In the genomic region with DNA sequence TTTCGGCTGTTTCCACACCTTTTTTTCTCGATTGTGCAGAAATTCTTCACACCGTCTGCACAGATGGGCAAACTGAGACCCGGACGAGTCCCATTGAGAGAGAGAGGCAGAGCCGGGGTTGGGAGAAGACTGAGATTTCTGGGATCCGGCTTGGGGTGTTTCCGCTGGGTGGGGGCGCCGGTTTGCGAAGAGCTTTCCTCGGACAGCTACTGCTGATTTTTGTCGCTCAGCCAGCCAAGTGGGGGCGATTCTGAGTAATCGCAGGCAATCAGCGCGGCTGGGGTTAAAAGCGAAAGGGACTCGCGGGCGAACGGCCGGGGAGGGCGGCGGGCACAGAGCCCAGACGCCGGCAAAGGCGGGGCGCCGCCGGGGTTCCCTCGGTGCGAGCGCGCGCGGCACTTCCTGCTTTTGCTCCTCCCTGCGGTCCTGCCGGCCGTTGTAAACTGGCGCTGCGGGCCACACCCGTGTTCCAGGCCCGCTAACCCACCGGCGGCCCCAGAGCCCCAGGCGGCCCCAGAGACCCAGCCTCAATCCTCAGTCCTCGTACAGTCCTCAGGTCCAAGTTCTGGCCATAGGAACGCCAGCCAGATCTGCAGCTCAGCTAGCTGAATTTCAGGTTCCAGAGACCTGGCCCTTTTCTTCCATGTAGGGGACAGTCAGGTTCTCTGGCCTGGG, we compare ENCODE assay signal across 8 cellular contexts. TPM values are rescaled to one million over a fixed set of nuclear protein-coding genes. Genes with fewer than 3 reads are reported as not detected.
DNase-seq lines count a peak whose midpoint lies in the region; ATAC-seq and TF ChIP-seq lines count a peak whose summit lies in the region.

No MANE protein-coding gene starts in this region.

- TF ChIP-seq POLR2A in prostate gland (IDR thresholded peaks at IDR 0.05), result peak; percentile 37

- intact Hi-C loops in left ventricle myocardium superior (cut with micrococcal nuclease) (loop anchor here (10.0 kb wide), 1 partner anchor 69 kb away; no protein-coding TSS in a partner anchor), prostate gland (cut with DNase I) (loop anchor here (2.0 to 10.0 kb wide), 3 partner anchors 34 to 329 kb away; a partner anchor contains a TSS)

- peak overlapping the region; percentile 90 for H3K27ac Mint-ChIP-seq in T-helper 1 cell treated with Interleukin-12 subunit alpha and Interleukin-12 subunit beta and Interleukin-4 antibody, amounts not matched to agents 30 μg/mL and 1 μg/mL, for 36 hours

- peak; percentile 95 for DNase-seq in GM13977 (ENCODE audit: low spot score)
- DNase-seq in NCI-H1105 (lab: John Stamatoyannopoulos, UW), result peak; percentile 69
- DNase-seq in amniotic stem cell (lab: John Stamatoyannopoulos, UW), result peak; percentile 83
- peak; percentile 96 for DNase-seq in left ventricle myocardium superior
- peak; percentile 88 for DNase-seq in prostate gland (ENCODE audit: low spot score)
- DNase-seq in ureter (ENCODE audit: low spot score), result peak; percentile 93

- H3K9me3 ChIP-seq in prostate gland, result no peaks in the 10 kb centered on the region

- H3K36me3 ChIP-seq in prostate gland, result no peaks in the 10 kb centered on the region

- no peaks in the 10 kb centered on the region for H3K27me3 ChIP-seq in prostate gland (replicated peaks; ENCODE audit: insufficient read depth)

- H3K4me3 Mint-ChIP-seq in T-helper 1 cell treated with Interleukin-12 subunit alpha and Interleukin-12 subunit beta and Interleukin-4 antibody, amounts not matched to agents 30 μg/mL and 1 μg/mL, for 36 hours, result peak overlapping the region; percentile 84

- ATAC-seq in HG02678 (IDR thresholded peaks at IDR 0.05; ENCODE audit: unreplicated experiment) (peak; percentile 89), left ventricle myocardium superior (peak; percentile 92)

- H3K4me1 ChIP-seq in prostate gland (replicated peaks), result peaks cover 19% of the 10 kb centered on the region

- H3K36me3 Mint-ChIP-seq in T-helper 1 cell treated with Interleukin-12 subunit alpha and Interleukin-12 subunit beta and Interleukin-4 antibody, amounts not matched to agents 30 μg/mL and 1 μg/mL, for 36 hours (ENCODE audit: low read depth), result peaks cover 13% of the 10 kb centered on the region

- TF ChIP-seq CTCF in GM13977 (IDR thresholded peaks at IDR 0.05; ENCODE audit: extremely low read depth, insufficient read depth, missing control alignments) (peak; percentile 41), prostate gland (IDR thresholded peaks at IDR 0.05) (peak in 2 of 4 experiments; percentile 23 to 31)

- peak overlapping the region; percentile 90 to 93 for H3K27ac ChIP-seq in prostate gland

- H3K4me1 Mint-ChIP-seq in T-helper 1 cell treated with Interleukin-12 subunit alpha and Interleukin-12 subunit beta and Interleukin-4 antibody, amounts not matched to agents 30 μg/mL and 1 μg/mL, for 36 hours (ENCODE audit: low read depth), result peaks cover 46% of the 10 kb centered on the region

- H3K27me3 Mint-ChIP-seq in T-helper 1 cell treated with Interleukin-12 subunit alpha and Interleukin-12 subunit beta and Interleukin-4 antibody, amounts not matched to agents 30 μg/mL and 1 μg/mL, for 36 hours (ENCODE audit: low read depth), result peaks cover 3% of the 10 kb centered on the region

- peak overlapping the region; percentile 49 to 59 for H3K4me3 ChIP-seq in prostate gland

- WGBS in prostate gland, result 1% methylated on average over 45 of the region's 49 CpGs

- in situ Hi-C loops in GM13977 (cut with MboI; ENCODE audit: low pct_unique_long_range_greater_than_20kb, low sequenced_read_pairs, unreplicated experiment), result loop anchor here (25.0 kb wide), 1 partner anchor 196 kb away; no protein-coding TSS in a partner anchor

- no peaks in the 10 kb centered on the region for H3K9me3 Mint-ChIP-seq in T-helper 1 cell treated with Interleukin-12 subunit alpha and Interleukin-12 subunit beta and Interleukin-4 antibody, amounts not matched to agents 30 μg/mL and 1 μg/mL, for 36 hours

RNA-seq across cellular contexts. Expression of a gene that starts 32.4 kb away (rescaled TPM):
- 54.6 TPM for total RNA-seq in left ventricle myocardium superior
- total RNA-seq in prostate gland, result 100 to 1,000 TPM; 154 to 303 TPM
- total RNA-seq in ureter, result 37.9 TPM

Comparison
In these comparisons a context has a peak if more than half of its experiments do, and no peak if none do; other contexts are left out.
1. Peak in every context shown above with its lines: DNase-seq, ATAC-seq, H3K4me3 ChIP-seq and H3K27ac ChIP-seq.